1 cellular context compared by ENCODE assay signal in the genomic region with DNA sequence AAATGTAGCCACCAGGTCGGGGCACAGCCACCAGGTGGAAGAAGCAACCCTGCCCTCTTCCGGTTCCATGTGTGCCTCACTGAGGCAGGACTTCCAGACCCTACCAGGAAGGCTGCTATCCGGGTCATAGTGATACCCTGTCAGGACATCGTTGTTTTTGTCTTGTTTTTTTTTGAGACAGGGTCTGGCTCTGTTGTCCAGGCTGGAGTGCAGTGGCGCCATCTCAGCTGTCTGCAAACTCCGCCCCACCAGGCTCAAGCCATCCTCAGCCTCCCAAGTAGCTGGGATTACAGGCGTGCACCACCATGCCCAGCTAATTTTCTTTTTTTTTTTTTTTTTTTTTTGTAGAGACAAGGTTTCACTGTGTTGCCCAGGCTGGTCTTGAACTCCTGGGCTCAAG.
A peak's percentile ranks its signal among the peaks of the same experiment; 100 is the strongest.
TF ChIP-seq lines count a peak whose summit lies in the region.

No MANE protein-coding gene starts in this region.

TF ChIP-seq in WTC11, 78 proteins besides CTCF, POLR2A, EP300 and RAD21:
- peak; percentile 88; the same call in 1 of the 2 replicates for TF ChIP-seq ZNF121 (CRISPR knock-in tag; IDR thresholded peaks at IDR 0.05)
TF ChIP-seq in WTC11: peak in this region for 1; not testable (repeated sequence) for 77.
